ENCODE assay signal across 18 cellular contexts in the genomic region with DNA sequence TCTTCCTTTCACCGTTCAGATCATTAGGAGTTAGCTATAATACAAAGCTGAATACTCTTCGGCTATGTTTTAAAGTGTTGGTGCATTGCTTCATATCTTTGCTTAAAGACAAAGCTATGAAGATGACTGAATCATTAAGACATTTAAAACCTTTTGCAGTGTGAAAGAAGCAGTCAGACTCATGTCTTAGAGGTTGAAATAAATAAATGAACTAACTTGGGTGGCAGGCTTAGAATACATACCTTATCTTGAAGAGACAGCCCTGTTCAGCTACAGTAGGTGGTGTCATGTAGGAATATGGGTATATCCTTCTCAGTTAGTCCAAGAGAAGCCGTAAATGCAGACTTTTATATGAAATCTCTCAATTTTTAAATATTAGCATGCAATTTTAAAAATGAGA.
DNase-seq lines count a peak whose midpoint lies in the region; ATAC-seq and TF ChIP-seq lines count a peak whose summit lies in the region.
"Had no signal": no experiment of that assay in that cellular context is flagged by ENCODE, and none has a peak within 500 bp of the region (broad histone marks: within the 10 kb centered on the region; RNA-seq: fewer than 3 reads in every experiment).

No MANE protein-coding gene starts in this region.

- H3K4me3 ChIP-seq in left ventricle myocardium inferior: no peak overlapping the region
- no peak overlapping the region for H3K4me3 ChIP-seq in right cardiac atrium (ENCODE audit: low read length)
- H3K4me3 ChIP-seq in choroid plexus epithelial cell (ENCODE audit: low read depth, low read length): no peak overlapping the region
- H3K4me3 ChIP-seq: A549; BLaER1 treated with 17β-estradiol and CSF1 and Interleukin-3, amounts not matched to agents 10 nM and 100 nM; SK-N-MC had no signal

- H3K27ac ChIP-seq in left ventricle myocardium inferior (replicated peaks) (peak overlapping the region; percentile 2), right cardiac atrium (ENCODE audit: low read length) (no peak overlapping the region)
- H3K27ac ChIP-seq: A549; BLaER1 treated with 17β-estradiol and CSF1 and Interleukin-3, amounts not matched to agents 10 nM and 100 nM; SK-N-MC had no signal

- no peaks in the 10 kb centered on the region for H3K27me3 ChIP-seq in left ventricle myocardium inferior (ENCODE audit: low read depth)
- H3K27me3 ChIP-seq in right cardiac atrium (ENCODE audit: control insufficient read depth, insufficient read depth): no peaks in the 10 kb centered on the region
- H3K27me3 ChIP-seq: BLaER1 treated with 17β-estradiol and CSF1 and Interleukin-3, amounts not matched to agents 10 nM and 100 nM had no signal

- H3K9me3 ChIP-seq in left ventricle myocardium inferior (replicated peaks) (no peaks in the 10 kb centered on the region), right cardiac atrium (ENCODE audit: control insufficient read depth, low read length) (no peaks in the 10 kb centered on the region)
- H3K9me3 ChIP-seq: A549; BLaER1 treated with 17β-estradiol and CSF1 and Interleukin-3, amounts not matched to agents 10 nM and 100 nM had no signal

- no peak for ATAC-seq in right cardiac atrium
- ATAC-seq in esophagus mucosa: no peak
- ATAC-seq: A549 had no signal

- no peak for DNase-seq in left ventricle myocardium inferior
- DNase-seq in right cardiac atrium: no peak
- DNase-seq in OCI-M1 (lab: John Stamatoyannopoulos, UW): peak; percentile 74
- peak; percentile 28 for DNase-seq in choroid plexus epithelial cell (ENCODE audit: low read depth)
- DNase-seq in NCI-H146 (lab: John Stamatoyannopoulos, UW): no peak
- DNase-seq in HK-2 (ENCODE audit: unreplicated experiment): no peak
- DNase-seq: DMS79, KG1, NCI-H1105 treated with DMSO at 0.1 percent for 48 hours, NCI-H187 treated with DMSO at 0.1 percent for 48 hours, NCI-H2227 treated with DMSO at 0.1 percent for 48 hours, NCI-H510A treated with DMSO at 0.1 percent for 48 hours, NCI-H774, SHP77 had no signal

- H3K36me3 ChIP-seq in left ventricle myocardium inferior: peaks cover 89% of the 10 kb centered on the region

- WGBS in right cardiac atrium: 82% methylated on average over 3 of the region's 3 CpGs

- H3K4me1 ChIP-seq in left ventricle myocardium inferior: peaks cover 9% of the 10 kb centered on the region
- no peaks in the 10 kb centered on the region for H3K4me1 ChIP-seq in right cardiac atrium (ENCODE audit: control insufficient read depth, insufficient read depth, low read length)
- H3K4me1 ChIP-seq: A549 had no signal

- TF ChIP-seq CTCF in left ventricle myocardium inferior (IDR thresholded peaks at IDR 0.05; ENCODE audit: borderline replicate concordance) (no peak), choroid plexus epithelial cell (conservative IDR thresholded peaks at IDR 0.05; ENCODE audit: low read depth, low read length) (no peak)

- intact Hi-C loops in left ventricle myocardium inferior (cut with micrococcal nuclease): loop anchor here (10.0 kb wide), 1 partner anchor 1948 kb away; no protein-coding TSS in a partner anchor
- intact Hi-C loops in right cardiac atrium (cut with DNase I): no loop called here

Comparison
In these comparisons a context has a peak if more than half of its experiments do, and no peak if none do; other contexts are left out.
1. DNase-seq: peak in OCI-M1 (single experiment) and choroid plexus epithelial cell (single experiment); none in left ventricle myocardium inferior (single experiment), right cardiac atrium (0 of 3), NCI-H146 (single experiment) and HK-2 (single experiment).